In genomic region chr3:197202694-197203093, GRCh38 we compare ENCODE assay signal across 18 cellular contexts.
DNase-seq lines count a peak whose midpoint lies in the region; ATAC-seq and TF ChIP-seq lines count a peak whose summit lies in the region.
"Had no signal": no experiment of that assay in that cellular context is flagged by ENCODE, and none has a peak within 500 bp of the region (broad histone marks: within the 10 kb centered on the region; RNA-seq: fewer than 3 reads in every experiment).

No MANE protein-coding gene starts in this region.

- no peak for DNase-seq in activated naive CD8-positive, alpha-beta T cell treated with anti-CD3 and anti-CD28 coated beads, Interleukin-2, amount 50 U/mL, for 24 hours
- no peak for DNase-seq in activated naive CD8-positive, alpha-beta T cell treated with anti-CD3 and anti-CD28 coated beads for 36 hours
- no peak for DNase-seq in WTC11 (ENCODE audit: low spot score)
- DNase-seq in fibroblast of peridontal ligament (ENCODE audit: extremely low read depth), result peak; percentile 51
- DNase-seq in SIG-M5 (lab: John Stamatoyannopoulos, UW), result no peak
- no peak for DNase-seq in NCI-H2081 (lab: John Stamatoyannopoulos, UW)
- no peak for DNase-seq in NCI-H226
- DNase-seq in HFFc6, result no peak
- DNase-seq: CD8-positive, alpha-beta T cell; DMS53; H7; Kasumi-1; MM.1S; NCI-H1092 treated with DMSO at 0.1 percent for 48 hours; NCI-H2081 treated with DMSO at 0.1 percent for 48 hours; NCI-H510A; NCI-H748 treated with DMSO at 0.1 percent for 48 hours; PC-9 had no signal

- no peak for TF ChIP-seq CTCF in WTC11 (IDR thresholded peaks at IDR 0.05)
- TF ChIP-seq CTCF in HFFc6 (IDR thresholded peaks at IDR 0.05), result no peak

- peaks cover 49% of the 10 kb centered on the region for H3K4me1 Mint-ChIP-seq in activated naive CD8-positive, alpha-beta T cell treated with anti-CD3 and anti-CD28 coated beads, Interleukin-2, amount 50 U/mL, for 24 hours
- H3K4me1 Mint-ChIP-seq in activated naive CD8-positive, alpha-beta T cell treated with anti-CD3 and anti-CD28 coated beads for 36 hours, result peaks cover 38% of the 10 kb centered on the region
- H3K4me1 Mint-ChIP-seq in WTC11, result peaks cover 55% of the 10 kb centered on the region
- H3K4me1 Mint-ChIP-seq in HFFc6 (ENCODE audit: low read depth), result peaks cover 53% of the 10 kb centered on the region

- H3K4me3 Mint-ChIP-seq in activated naive CD8-positive, alpha-beta T cell treated with anti-CD3 and anti-CD28 coated beads, Interleukin-2, amount 50 U/mL, for 24 hours, result no peak overlapping the region
- H3K4me3 Mint-ChIP-seq in activated naive CD8-positive, alpha-beta T cell treated with anti-CD3 and anti-CD28 coated beads for 36 hours, result no peak overlapping the region
- H3K4me3 Mint-ChIP-seq in WTC11 (peak overlapping the region; percentile 15; the same call in 1 of the 2 replicates), HFFc6 (no peak overlapping the region)
- H3K4me3 Mint-ChIP-seq: CD8-positive, alpha-beta T cell had no signal

- no peak for ATAC-seq in activated naive CD8-positive, alpha-beta T cell treated with anti-CD3 and anti-CD28 coated beads, Interleukin-2, amount 50 U/mL, for 24 hours
- ATAC-seq in WTC11, result no peak
- ATAC-seq: CD8-positive, alpha-beta T cell had no signal

- CTCF ChIA-PET in WTC11 (lab: Charles Lee), result no interaction called here

- peak overlapping the region; percentile 62 for H3K27ac Mint-ChIP-seq in activated naive CD8-positive, alpha-beta T cell treated with anti-CD3 and anti-CD28 coated beads, Interleukin-2, amount 50 U/mL, for 24 hours
- H3K27ac Mint-ChIP-seq in activated naive CD8-positive, alpha-beta T cell treated with anti-CD3 and anti-CD28 coated beads for 36 hours, result no peak overlapping the region
- H3K27ac Mint-ChIP-seq in WTC11 (peak overlapping the region; percentile 60; the same call in 1 of the 2 replicates), HFFc6 (no peak overlapping the region)
- H3K27ac Mint-ChIP-seq: CD8-positive, alpha-beta T cell had no signal

- POLR2A ChIA-PET in WTC11 (lab: Charles Lee), result no interaction called here

- H3K36me3 Mint-ChIP-seq in activated naive CD8-positive, alpha-beta T cell treated with anti-CD3 and anti-CD28 coated beads, Interleukin-2, amount 50 U/mL, for 24 hours (ENCODE audit: low read depth), result no peaks in the 10 kb centered on the region
- H3K36me3 Mint-ChIP-seq in activated naive CD8-positive, alpha-beta T cell treated with anti-CD3 and anti-CD28 coated beads for 36 hours, result peaks cover 8% of the 10 kb centered on the region
- H3K36me3 Mint-ChIP-seq in WTC11 (no peaks in the 10 kb centered on the region), HFFc6 (ENCODE audit: low read depth) (no peaks in the 10 kb centered on the region)
- H3K36me3 Mint-ChIP-seq: CD8-positive, alpha-beta T cell had no signal

- H3K9me3 Mint-ChIP-seq in activated naive CD8-positive, alpha-beta T cell treated with anti-CD3 and anti-CD28 coated beads, Interleukin-2, amount 50 U/mL, for 24 hours, result no peaks in the 10 kb centered on the region
- H3K9me3 Mint-ChIP-seq in activated naive CD8-positive, alpha-beta T cell treated with anti-CD3 and anti-CD28 coated beads for 36 hours, result no peaks in the 10 kb centered on the region
- no peaks in the 10 kb centered on the region for H3K9me3 Mint-ChIP-seq in WTC11
- no peaks in the 10 kb centered on the region for H3K9me3 Mint-ChIP-seq in HFFc6
- H3K9me3 Mint-ChIP-seq: CD8-positive, alpha-beta T cell had no signal

- H3K27me3 Mint-ChIP-seq in activated naive CD8-positive, alpha-beta T cell treated with anti-CD3 and anti-CD28 coated beads, Interleukin-2, amount 50 U/mL, for 24 hours, result no peaks in the 10 kb centered on the region
- no peaks in the 10 kb centered on the region for H3K27me3 Mint-ChIP-seq in activated naive CD8-positive, alpha-beta T cell treated with anti-CD3 and anti-CD28 coated beads for 36 hours
- H3K27me3 Mint-ChIP-seq in WTC11 (ENCODE audit: low read depth) (0 out of 2 replicates have a peak, but pooled peaks cover 2% of the 10 kb centered on the region), HFFc6 (ENCODE audit: insufficient read depth) (no peaks in the 10 kb centered on the region)

TF ChIP-seq in WTC11, 78 proteins besides CTCF, POLR2A, EP300 and RAD21:
- TF ChIP-seq, protein P1, sequence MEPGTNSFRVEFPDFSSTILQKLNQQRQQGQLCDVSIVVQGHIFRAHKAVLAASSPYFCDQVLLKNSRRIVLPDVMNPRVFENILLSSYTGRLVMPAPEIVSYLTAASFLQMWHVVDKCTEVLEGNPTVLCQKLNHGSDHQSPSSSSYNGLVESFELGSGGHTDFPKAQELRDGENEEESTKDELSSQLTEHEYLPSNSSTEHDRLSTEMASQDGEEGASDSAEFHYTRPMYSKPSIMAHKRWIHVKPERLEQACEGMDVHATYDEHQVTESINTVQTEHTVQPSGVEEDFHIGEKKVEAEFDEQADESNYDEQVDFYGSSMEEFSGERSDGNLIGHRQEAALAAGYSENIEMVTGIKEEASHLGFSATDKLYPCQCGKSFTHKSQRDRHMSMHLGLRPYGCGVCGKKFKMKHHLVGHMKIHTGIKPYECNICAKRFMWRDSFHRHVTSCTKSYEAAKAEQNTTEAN (CRISPR knock-in tag; IDR thresholded peaks at IDR 0.05), result no peak
- TF ChIP-seq ZMAT4 (CRISPR knock-in tag; IDR thresholded peaks at IDR 0.05) (no peak), ETV6 (CRISPR knock-in tag; IDR thresholded peaks at IDR 0.05) (no peak), NR3C1 (CRISPR knock-in tag; conservative IDR thresholded peaks at IDR 0.05; ENCODE audit: low read depth) (no peak), FOXJ3 (CRISPR knock-in tag; IDR thresholded peaks at IDR 0.05; ENCODE audit: borderline replicate concordance) (no peak), CDX4 (CRISPR knock-in tag; IDR thresholded peaks at IDR 0.05; ENCODE audit: borderline replicate concordance) (no peak), GABPB1 (CRISPR knock-in tag; IDR thresholded peaks at IDR 0.05) (no peak)
- TF ChIP-seq, protein P2, sequence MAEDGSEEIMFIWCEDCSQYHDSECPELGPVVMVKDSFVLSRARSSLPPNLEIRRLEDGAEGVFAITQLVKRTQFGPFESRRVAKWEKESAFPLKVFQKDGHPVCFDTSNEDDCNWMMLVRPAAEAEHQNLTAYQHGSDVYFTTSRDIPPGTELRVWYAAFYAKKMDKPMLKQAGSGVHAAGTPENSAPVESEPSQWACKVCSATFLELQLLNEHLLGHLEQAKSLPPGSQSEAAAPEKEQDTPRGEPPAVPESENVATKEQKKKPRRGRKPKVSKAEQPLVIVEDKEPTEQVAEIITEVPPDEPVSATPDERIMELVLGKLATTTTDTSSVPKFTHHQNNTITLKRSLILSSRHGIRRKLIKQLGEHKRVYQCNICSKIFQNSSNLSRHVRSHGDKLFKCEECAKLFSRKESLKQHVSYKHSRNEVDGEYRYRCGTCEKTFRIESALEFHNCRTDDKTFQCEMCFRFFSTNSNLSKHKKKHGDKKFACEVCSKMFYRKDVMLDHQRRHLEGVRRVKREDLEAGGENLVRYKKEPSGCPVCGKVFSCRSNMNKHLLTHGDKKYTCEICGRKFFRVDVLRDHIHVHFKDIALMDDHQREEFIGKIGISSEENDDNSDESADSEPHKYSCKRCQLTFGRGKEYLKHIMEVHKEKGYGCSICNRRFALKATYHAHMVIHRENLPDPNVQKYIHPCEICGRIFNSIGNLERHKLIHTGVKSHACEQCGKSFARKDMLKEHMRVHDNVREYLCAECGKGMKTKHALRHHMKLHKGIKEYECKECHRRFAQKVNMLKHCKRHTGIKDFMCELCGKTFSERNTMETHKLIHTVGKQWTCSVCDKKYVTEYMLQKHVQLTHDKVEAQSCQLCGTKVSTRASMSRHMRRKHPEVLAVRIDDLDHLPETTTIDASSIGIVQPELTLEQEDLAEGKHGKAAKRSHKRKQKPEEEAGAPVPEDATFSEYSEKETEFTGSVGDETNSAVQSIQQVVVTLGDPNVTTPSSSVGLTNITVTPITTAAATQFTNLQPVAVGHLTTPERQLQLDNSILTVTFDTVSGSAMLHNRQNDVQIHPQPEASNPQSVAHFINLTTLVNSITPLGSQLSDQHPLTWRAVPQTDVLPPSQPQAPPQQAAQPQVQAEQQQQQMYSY (CRISPR knock-in tag; IDR thresholded peaks at IDR 0.05), result no peak
- TF ChIP-seq, protein P3, sequence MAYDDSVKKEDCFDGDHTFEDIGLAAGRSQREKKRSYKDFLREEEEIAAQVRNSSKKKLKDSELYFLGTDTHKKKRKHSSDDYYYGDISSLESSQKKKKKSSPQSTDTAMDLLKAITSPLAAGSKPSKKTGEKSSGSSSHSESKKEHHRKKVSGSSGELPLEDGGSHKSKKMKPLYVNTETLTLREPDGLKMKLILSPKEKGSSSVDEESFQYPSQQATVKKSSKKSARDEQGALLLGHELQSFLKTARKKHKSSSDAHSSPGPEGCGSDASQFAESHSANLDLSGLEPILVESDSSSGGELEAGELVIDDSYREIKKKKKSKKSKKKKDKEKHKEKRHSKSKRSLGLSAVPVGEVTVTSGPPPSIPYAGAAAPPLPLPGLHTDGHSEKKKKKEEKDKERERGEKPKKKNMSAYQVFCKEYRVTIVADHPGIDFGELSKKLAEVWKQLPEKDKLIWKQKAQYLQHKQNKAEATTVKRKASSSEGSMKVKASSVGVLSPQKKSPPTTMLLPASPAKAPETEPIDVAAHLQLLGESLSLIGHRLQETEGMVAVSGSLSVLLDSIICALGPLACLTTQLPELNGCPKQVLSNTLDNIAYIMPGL (CRISPR knock-in tag; IDR thresholded peaks at IDR 0.05), result no peak
- TF ChIP-seq, protein P4, sequence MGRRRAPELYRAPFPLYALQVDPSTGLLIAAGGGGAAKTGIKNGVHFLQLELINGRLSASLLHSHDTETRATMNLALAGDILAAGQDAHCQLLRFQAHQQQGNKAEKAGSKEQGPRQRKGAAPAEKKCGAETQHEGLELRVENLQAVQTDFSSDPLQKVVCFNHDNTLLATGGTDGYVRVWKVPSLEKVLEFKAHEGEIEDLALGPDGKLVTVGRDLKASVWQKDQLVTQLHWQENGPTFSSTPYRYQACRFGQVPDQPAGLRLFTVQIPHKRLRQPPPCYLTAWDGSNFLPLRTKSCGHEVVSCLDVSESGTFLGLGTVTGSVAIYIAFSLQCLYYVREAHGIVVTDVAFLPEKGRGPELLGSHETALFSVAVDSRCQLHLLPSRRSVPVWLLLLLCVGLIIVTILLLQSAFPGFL (CRISPR knock-in tag; IDR thresholded peaks at IDR 0.05; ENCODE audit: borderline replicate concordance), result no peak
TF ChIP-seq in WTC11: peak in this region for 0.

Comparison
In these comparisons a context has a peak if more than half of its experiments do, and no peak if none do; other contexts are left out.
1. H3K27ac Mint-ChIP-seq: peak in activated naive CD8-positive, alpha-beta T cell treated with anti-CD3 and anti-CD28 coated beads, Interleukin-2, amount 50 U/mL, for 24 hours (single experiment) and WTC11 (single experiment); none in activated naive CD8-positive, alpha-beta T cell treated with anti-CD3 and anti-CD28 coated beads for 36 hours (single experiment) and HFFc6 (single experiment).